39 cellular contexts compared by ENCODE assay signal in genomic region chr13:109363431-109363830, GRCh38.
"Had no signal": no experiment of that assay in that cellular context is flagged by ENCODE, and none has a peak within 500 bp of the region (broad histone marks: within the 10 kb centered on the region; RNA-seq: fewer than 3 reads in every experiment).

No MANE protein-coding gene starts in this region.

- H3K27ac Mint-ChIP-seq: activated naive CD4-positive, alpha-beta T cell treated with anti-CD3 and anti-CD28 coated beads for 36 hours; activated naive CD4-positive, alpha-beta T cell treated with anti-CD3 and anti-CD28 coated beads, Interleukin-2, amount 10 ng/mL, durations not matched to agents 7 days and 5 days; activated naive CD4-positive, alpha-beta T cell treated with anti-CD3 and anti-CD28 coated beads, Interleukin-2, amount 50 U/mL, for 24 hours; activated naive CD4-positive, alpha-beta T cell treated with anti-CD3 and anti-CD28 coated beads, Interleukin-2, amount 50 U/mL, for 72 hours; activated naive CD8-positive, alpha-beta T cell; activated naive CD8-positive, alpha-beta T cell treated with anti-CD3 and anti-CD28 coated beads for 36 hours; activated naive CD8-positive, alpha-beta T cell treated with anti-CD3 and anti-CD28 coated beads, Interleukin-2, amount 10 ng/mL, durations not matched to agents 7 days and 5 days; activated naive CD8-positive, alpha-beta T cell treated with anti-CD3 and anti-CD28 coated beads, Interleukin-2, amount 50 U/mL, for 24 hours; activated T-cell treated with anti-CD3 and anti-CD28 coated beads, Interleukin-2, amount 50 U/mL, for 24 hours; activated T-cell treated with anti-CD3 and anti-CD28 coated beads, Interleukin-2, amount 50 U/mL, for 72 hours; activated T-helper 1 cell treated with anti-CD3 and anti-CD28 coated beads, Interleukin-12 subunit alpha, Interleukin-12 subunit beta, Interleukin-2, Interleukin-4 antibody, amounts not matched to agents 30 ng/mL and 10 ng/mL and 1 ng/mL, durations not matched to agents 14 hours and 24 hours and 36 hours; activated T-helper 17 cell treated with anti-CD3 and anti-CD28 coated beads, Interleukin-2, amount 50 U/mL, for 72 hours; activated T-helper 2 cell treated with anti-CD3 and anti-CD28 coated beads, Interferon-gamma antibody, Interleukin-2, Interleukin-4, amounts not matched to agents 10 μg/mL and 5 μg/mL and 100 μg/mL, durations not matched to agents 14 hours and 24 hours and 36 hours had no signal

- H3K27me3 Mint-ChIP-seq: activated naive CD4-positive, alpha-beta T cell treated with anti-CD3 and anti-CD28 coated beads, Interleukin-2, amount 10 ng/mL, durations not matched to agents 7 days and 5 days; activated naive CD8-positive, alpha-beta T cell; activated naive CD8-positive, alpha-beta T cell treated with anti-CD3 and anti-CD28 coated beads for 36 hours; activated naive CD8-positive, alpha-beta T cell treated with anti-CD3 and anti-CD28 coated beads, Interleukin-2, amount 10 ng/mL, durations not matched to agents 7 days and 5 days; activated naive CD8-positive, alpha-beta T cell treated with anti-CD3 and anti-CD28 coated beads, Interleukin-2, amount 50 U/mL, for 24 hours; activated T-cell treated with anti-CD3 and anti-CD28 coated beads, Interleukin-2, amount 50 U/mL, for 24 hours; activated T-helper 17 cell treated with anti-CD3 and anti-CD28 coated beads, Interleukin-2, amount 50 U/mL, for 72 hours; central memory CD8-positive, alpha-beta T cell had no signal

- H3K4me3 Mint-ChIP-seq: activated naive CD4-positive, alpha-beta T cell treated with anti-CD3 and anti-CD28 coated beads for 36 hours; activated naive CD4-positive, alpha-beta T cell treated with anti-CD3 and anti-CD28 coated beads, Interleukin-2, amount 10 ng/mL, durations not matched to agents 7 days and 5 days; activated naive CD4-positive, alpha-beta T cell treated with anti-CD3 and anti-CD28 coated beads, Interleukin-2, amount 50 U/mL, for 24 hours; activated naive CD8-positive, alpha-beta T cell; activated naive CD8-positive, alpha-beta T cell treated with anti-CD3 and anti-CD28 coated beads for 36 hours; activated naive CD8-positive, alpha-beta T cell treated with anti-CD3 and anti-CD28 coated beads, Interleukin-2, amount 10 ng/mL, durations not matched to agents 7 days and 5 days; activated naive CD8-positive, alpha-beta T cell treated with anti-CD3 and anti-CD28 coated beads, Interleukin-2, amount 50 U/mL, for 24 hours; activated T-cell treated with anti-CD3 and anti-CD28 coated beads, Interleukin-2, amount 50 U/mL, for 24 hours; activated T-cell treated with anti-CD3 and anti-CD28 coated beads, Interleukin-2, amount 50 U/mL, for 4 hours; activated T-cell treated with anti-CD3 and anti-CD28 coated beads, Interleukin-2, amount 50 U/mL, for 72 hours; activated T-helper 1 cell treated with anti-CD3 and anti-CD28 coated beads, Interleukin-12 subunit alpha, Interleukin-12 subunit beta, Interleukin-2, Interleukin-4 antibody, amounts not matched to agents 30 ng/mL and 10 ng/mL and 1 ng/mL, durations not matched to agents 14 hours and 24 hours and 36 hours; activated T-helper 17 cell treated with anti-CD3 and anti-CD28 coated beads, Interleukin-2, amount 50 U/mL, for 72 hours; brain; central memory CD8-positive, alpha-beta T cell had no signal

- H3K27me3 ChIP-seq: adrenal gland, ascending aorta, body of pancreas, brain microvascular endothelial cell, breast epithelium, cardiac muscle cell had no signal

- H3K27ac ChIP-seq: adrenal gland, ascending aorta, body of pancreas, brain microvascular endothelial cell, breast epithelium, cardiac muscle cell had no signal

- H3K36me3 Mint-ChIP-seq: activated naive CD4-positive, alpha-beta T cell treated with anti-CD3 and anti-CD28 coated beads, Interleukin-2, amount 10 ng/mL, durations not matched to agents 7 days and 5 days; activated naive CD4-positive, alpha-beta T cell treated with anti-CD3 and anti-CD28 coated beads, Interleukin-2, amount 50 U/mL, for 24 hours; activated naive CD4-positive, alpha-beta T cell treated with anti-CD3 and anti-CD28 coated beads, Interleukin-2, amount 50 U/mL, for 72 hours; activated naive CD8-positive, alpha-beta T cell; activated naive CD8-positive, alpha-beta T cell treated with anti-CD3 and anti-CD28 coated beads for 36 hours; activated naive CD8-positive, alpha-beta T cell treated with anti-CD3 and anti-CD28 coated beads, Interleukin-2, amount 10 ng/mL, durations not matched to agents 7 days and 5 days; brain had no signal

- FAIRE-seq: bronchial epithelial cell had no signal

- H3K4me1 ChIP-seq: adrenal gland, body of pancreas, breast epithelium had no signal

- DNase-seq: activated effector memory CD4-positive, alpha-beta T cell treated with anti-CD3 and anti-CD28 coated beads, Interleukin-2, amount 50 U/mL, for 16 hours; activated effector memory CD4-positive, alpha-beta T cell treated with Interleukin-2 at 50 U/mL for 16 hours; activated gamma-delta T cell; activated gamma-delta T cell treated with Interleukin-2 at 50 U/mL for 16 hours; activated naive CD4-positive, alpha-beta T cell; activated naive CD4-positive, alpha-beta T cell treated with anti-CD3 and anti-CD28 coated beads for 36 hours; activated naive CD4-positive, alpha-beta T cell treated with anti-CD3 and anti-CD28 coated beads, Interleukin-2, amount 10 ng/mL, durations not matched to agents 7 days and 5 days; activated naive CD4-positive, alpha-beta T cell treated with anti-CD3 and anti-CD28 coated beads, Interleukin-2, amount 50 U/mL, for 16 hours; activated naive CD4-positive, alpha-beta T cell treated with Interleukin-2 at 50 U/mL for 16 hours; activated naive CD8-positive, alpha-beta T cell treated with anti-CD3 and anti-CD28 coated beads for 36 hours; activated naive CD8-positive, alpha-beta T cell treated with anti-CD3 and anti-CD28 coated beads, Interleukin-2, amount 10 ng/mL, durations not matched to agents 7 days and 5 days; activated naive CD8-positive, alpha-beta T cell treated with anti-CD3 and anti-CD28 coated beads, Interleukin-2, amount 50 U/mL, for 24 hours; activated T-cell treated with anti-CD3 and anti-CD28 coated beads, Interleukin-2, amount 50 U/mL, for 1 hour; activated T-cell treated with anti-CD3 and anti-CD28 coated beads, Interleukin-2, amount 50 U/mL, for 24 hours; activated T-cell treated with anti-CD3 and anti-CD28 coated beads, Interleukin-2, amount 50 U/mL, for 4 hours; activated T-cell treated with anti-CD3 and anti-CD28 coated beads, Interleukin-2, amount 50 U/mL, for 48 hours; activated T-cell treated with anti-CD3 and anti-CD28 coated beads, Interleukin-2, amount 50 U/mL, for 72 hours; adrenal gland; amniotic stem cell; amygdala; anterior cingulate cortex; aorta; body of pancreas; brain microvascular endothelial cell; caudate nucleus; central memory CD4-positive, alpha-beta T cell; cerebellar nuclear complex had no signal

- ATAC-seq: activated naive CD4-positive, alpha-beta T cell treated with anti-CD3 and anti-CD28 coated beads, Interleukin-2, amount 50 U/mL, for 72 hours; activated naive CD8-positive, alpha-beta T cell treated with anti-CD3 and anti-CD28 coated beads, Interleukin-2, amount 50 U/mL, for 24 hours; activated T-cell treated with anti-CD3 and anti-CD28 coated beads, Interleukin-2, amount 50 U/mL, for 4 hours; activated T-cell treated with anti-CD3 and anti-CD28 coated beads, Interleukin-2, amount 50 U/mL, for 72 hours; activated T-helper 17 cell treated with anti-CD3 and anti-CD28 coated beads, Interleukin-2, amount 50 U/mL, for 72 hours; body of pancreas had no signal

- H3K9me3 Mint-ChIP-seq: activated naive CD4-positive, alpha-beta T cell treated with anti-CD3 and anti-CD28 coated beads for 36 hours; activated naive CD4-positive, alpha-beta T cell treated with anti-CD3 and anti-CD28 coated beads, Interleukin-2, amount 10 ng/mL, durations not matched to agents 7 days and 5 days; activated naive CD4-positive, alpha-beta T cell treated with anti-CD3 and anti-CD28 coated beads, Interleukin-2, amount 50 U/mL, for 24 hours; activated naive CD8-positive, alpha-beta T cell treated with anti-CD3 and anti-CD28 coated beads, Interleukin-2, amount 10 ng/mL, durations not matched to agents 7 days and 5 days; activated naive CD8-positive, alpha-beta T cell treated with anti-CD3 and anti-CD28 coated beads, Interleukin-2, amount 50 U/mL, for 24 hours; activated T-cell treated with anti-CD3 and anti-CD28 coated beads, Interleukin-2, amount 50 U/mL, for 24 hours; activated T-helper 1 cell treated with anti-CD3 and anti-CD28 coated beads, Interleukin-12 subunit alpha, Interleukin-12 subunit beta, Interleukin-2, Interleukin-4 antibody, amounts not matched to agents 30 ng/mL and 10 ng/mL and 1 ng/mL, durations not matched to agents 14 hours and 24 hours and 36 hours; activated T-helper 17 cell treated with anti-CD3 and anti-CD28 coated beads, Interleukin-2, amount 50 U/mL, for 72 hours; activated T-helper 2 cell treated with anti-CD3 and anti-CD28 coated beads, Interferon-gamma antibody, Interleukin-2, Interleukin-4, amounts not matched to agents 10 μg/mL and 5 μg/mL and 100 μg/mL, durations not matched to agents 14 hours and 24 hours and 36 hours had no signal

- H3K36me3 ChIP-seq: adrenal gland, ascending aorta, brain microvascular endothelial cell, breast epithelium, cardiac muscle cell had no signal

- H3K4me3 ChIP-seq: adrenal gland, ascending aorta, body of pancreas, breast epithelium, cardiac muscle cell had no signal

- H3K9me3 ChIP-seq: adrenal gland, ascending aorta, body of pancreas, breast epithelium had no signal

- H3K4me1 Mint-ChIP-seq: activated naive CD4-positive, alpha-beta T cell treated with anti-CD3 and anti-CD28 coated beads, Interleukin-2, amount 10 ng/mL, durations not matched to agents 7 days and 5 days; activated naive CD4-positive, alpha-beta T cell treated with anti-CD3 and anti-CD28 coated beads, Interleukin-2, amount 50 U/mL, for 24 hours; activated naive CD8-positive, alpha-beta T cell treated with anti-CD3 and anti-CD28 coated beads for 36 hours; activated naive CD8-positive, alpha-beta T cell treated with anti-CD3 and anti-CD28 coated beads, Interleukin-2, amount 10 ng/mL, durations not matched to agents 7 days and 5 days; activated naive CD8-positive, alpha-beta T cell treated with anti-CD3 and anti-CD28 coated beads, Interleukin-2, amount 50 U/mL, for 24 hours; activated T-helper 17 cell treated with anti-CD3 and anti-CD28 coated beads, Interleukin-2, amount 50 U/mL, for 72 hours; central memory CD8-positive, alpha-beta T cell had no signal
